In genomic region chr12:120861074-120861795, GRCh38 we compare ENCODE assay signal across 1 cellular context.
TF ChIP-seq lines count a peak whose summit lies in the region.

No MANE protein-coding gene starts in this region.

TF ChIP-seq in HepG2, 621 proteins besides CTCF, POLR2A, EP300 and RAD21:
- TF ChIP-seq ZBTB40 (IDR thresholded peaks at IDR 0.05) (peak; percentile 70), ZBTB40 (CRISPR knock-in tag; IDR thresholded peaks at IDR 0.05) (peak; percentile 96; the same call in 1 of the 2 replicates), KIAA2018 (CRISPR knock-in tag; IDR thresholded peaks at IDR 0.05; ENCODE audit: borderline replicate concordance) (no peak)
TF ChIP-seq in HepG2: peak in this region for 1.
